ENCODE assay signal across 22 cellular contexts in genomic region chrX:146144090-146144489, GRCh38.
DNase-seq lines count a peak whose midpoint lies in the region; ATAC-seq, FAIRE-seq and TF ChIP-seq lines count a peak whose summit lies in the region.
"Had no signal": no experiment of that assay in that cellular context is flagged by ENCODE, and none has a peak within 500 bp of the region (broad histone marks: within the 10 kb centered on the region; RNA-seq: fewer than 3 reads in every experiment).

No MANE protein-coding gene starts in this region.

- no peaks in the 10 kb centered on the region for H3K4me1 Mint-ChIP-seq in astrocyte (ENCODE audit: low read depth, unreplicated experiment)
- H3K4me1 Mint-ChIP-seq: B cell had no signal

- H4K20me1 ChIP-seq in astrocyte (ENCODE audit: insufficient read depth, low read length) = no peaks in the 10 kb centered on the region
- H4K20me1 ChIP-seq: BLaER1 treated with 17β-estradiol and CSF1 and Interleukin-3, amounts not matched to agents 10 nM and 100 nM had no signal

- 75 to 78% methylated on average over 5 of the region's 5 CpGs for WGBS in aorta, 2 donors

- H2AFZ ChIP-seq in astrocyte (ENCODE audit: low read depth, low read length) = no peak overlapping the region

- intact Hi-C loops in aorta (cut with DNase I) = no loop called here

- no peak overlapping the region for H3K27ac Mint-ChIP-seq in astrocyte (ENCODE audit: unreplicated experiment)
- H3K27ac Mint-ChIP-seq: B cell; CD4-positive, alpha-beta T cell; CD8-positive, alpha-beta T cell had no signal

- no peaks in the 10 kb centered on the region for H3K27me3 Mint-ChIP-seq in astrocyte (ENCODE audit: low read depth, unreplicated experiment)
- H3K27me3 Mint-ChIP-seq: B cell; CD4-positive, alpha-beta T cell had no signal

- no peaks in the 10 kb centered on the region for H3K4me1 ChIP-seq in astrocyte (ENCODE audit: insufficient read depth, low read length)
- H3K4me1 ChIP-seq in aorta (ENCODE audit: control insufficient read depth in 1 of 2, insufficient read depth in 2 of 2, low read length in 2 of 2) = no peaks in the 10 kb centered on the region
- H3K4me1 ChIP-seq: A549; BLaER1 treated with 17β-estradiol and CSF1 and Interleukin-3, amounts not matched to agents 10 nM and 100 nM; Caco-2 had no signal

- no peak overlapping the region for H3K4me2 ChIP-seq in astrocyte (ENCODE audit: low read length)
- H3K4me2 ChIP-seq: A549; BLaER1 treated with 17β-estradiol and CSF1 and Interleukin-3, amounts not matched to agents 10 nM and 100 nM had no signal

- no peak overlapping the region for H3K27ac ChIP-seq in astrocyte (ENCODE audit: low read depth, low read length)
- no peak overlapping the region for H3K27ac ChIP-seq in aorta (ENCODE audit: low read depth in 1 of 2, low read length in 2 of 2)
- H3K27ac ChIP-seq: 22Rv1; A549; BLaER1 treated with 17β-estradiol and CSF1 and Interleukin-3, amounts not matched to agents 10 nM and 100 nM; C4-2B had no signal

- no peak overlapping the region for H3K9ac ChIP-seq in astrocyte (ENCODE audit: low read length)
- H3K9ac ChIP-seq: BLaER1 treated with 17β-estradiol and CSF1 and Interleukin-3, amounts not matched to agents 10 nM and 100 nM had no signal

- H3K79me2 ChIP-seq in astrocyte (ENCODE audit: insufficient read depth, low read length) = no peaks in the 10 kb centered on the region

- H3K9me3 ChIP-seq in astrocyte (ENCODE audit: insufficient read depth, low read depth, low read length) = no peaks in the 10 kb centered on the region
- H3K9me3 ChIP-seq in aorta (ENCODE audit: control insufficient read depth, low read length) = no peaks in the 10 kb centered on the region
- H3K9me3 ChIP-seq: A549; BLaER1 treated with 17β-estradiol and CSF1 and Interleukin-3, amounts not matched to agents 10 nM and 100 nM; Caco-2 had no signal

- no peaks in the 10 kb centered on the region for H3K36me3 Mint-ChIP-seq in astrocyte (ENCODE audit: low read depth, unreplicated experiment)
- H3K36me3 Mint-ChIP-seq: CD8-positive, alpha-beta T cell had no signal

- TF ChIP-seq CTCF in astrocyte (IDR thresholded peaks at IDR 0.05; ENCODE audit: insufficient read depth, low read depth, low read length) = no peak

- DNase-seq in DMS 273 (lab: John Stamatoyannopoulos, UW; ENCODE audit: unreplicated experiment) = peak; percentile 20
- no peak for DNase-seq in DMS 273 treated with DMSO at 0.1 percent for 48 hours (lab: John Stamatoyannopoulos, UW)
- DNase-seq in astrocyte (ENCODE audit: low read depth) = no peak
- no peak for DNase-seq in left lobe of liver (ENCODE audit: low spot score)
- no peak for DNase-seq in aorta
- no peak for DNase-seq in cerebellar nuclear complex (lab: John Stamatoyannopoulos, UW)
- DNase-seq: AML-193; Caco-2; Calu3; CD4-positive, alpha-beta T cell; CD8-positive, alpha-beta T cell; DMS79 treated with DMSO at 0.1 percent for 48 hours; GF-D8 had no signal

- H3K9me3 Mint-ChIP-seq in astrocyte (ENCODE audit: unreplicated experiment) = no peaks in the 10 kb centered on the region
- H3K9me3 Mint-ChIP-seq: CD4-positive, alpha-beta T cell; CD8-positive, alpha-beta T cell had no signal

- no peak overlapping the region for H3K4me3 Mint-ChIP-seq in astrocyte (ENCODE audit: unreplicated experiment)
- H3K4me3 Mint-ChIP-seq: B cell; CD4-positive, alpha-beta T cell; CD8-positive, alpha-beta T cell had no signal

- peak; percentile 31 for ATAC-seq in left lobe of liver
- no peak for ATAC-seq in aorta (ENCODE audit: low FRiP score)
- ATAC-seq: A549; CD8-positive, alpha-beta T cell had no signal

- no peaks in the 10 kb centered on the region for H3K27me3 ChIP-seq in astrocyte (ENCODE audit: insufficient read depth, low read length)
- no peaks in the 10 kb centered on the region for H3K27me3 ChIP-seq in aorta (ENCODE audit: control insufficient read depth in 1 of 2, insufficient read depth in 2 of 2, low read length in 1 of 2)

- no peaks in the 10 kb centered on the region for H3K36me3 ChIP-seq in astrocyte (ENCODE audit: insufficient read depth, low read length)
- no peaks in the 10 kb centered on the region for H3K36me3 ChIP-seq in aorta (ENCODE audit: control insufficient read depth in 1 of 2, insufficient read depth in 2 of 2, low read length in 1 of 2)
- H3K36me3 ChIP-seq: BLaER1 treated with 17β-estradiol and CSF1 and Interleukin-3, amounts not matched to agents 10 nM and 100 nM had no signal

- FAIRE-seq in astrocyte (lab: Jason Lieb, UNC) = peak; percentile 13
- FAIRE-seq: A549, D721Med, G401.6, GM12891, GM19239 had no signal

- no peak overlapping the region for H3K4me3 ChIP-seq in astrocyte (ENCODE audit: insufficient read depth, low read depth, low read length)
- H3K4me3 ChIP-seq in aorta (ENCODE audit: low read length in 2 of 2) = no peak overlapping the region
- H3K4me3 ChIP-seq: A549; BLaER1 treated with 17β-estradiol and CSF1 and Interleukin-3, amounts not matched to agents 10 nM and 100 nM had no signal
